Comparison of ENCODE assay signal across 1 cellular context in the genomic region with DNA sequence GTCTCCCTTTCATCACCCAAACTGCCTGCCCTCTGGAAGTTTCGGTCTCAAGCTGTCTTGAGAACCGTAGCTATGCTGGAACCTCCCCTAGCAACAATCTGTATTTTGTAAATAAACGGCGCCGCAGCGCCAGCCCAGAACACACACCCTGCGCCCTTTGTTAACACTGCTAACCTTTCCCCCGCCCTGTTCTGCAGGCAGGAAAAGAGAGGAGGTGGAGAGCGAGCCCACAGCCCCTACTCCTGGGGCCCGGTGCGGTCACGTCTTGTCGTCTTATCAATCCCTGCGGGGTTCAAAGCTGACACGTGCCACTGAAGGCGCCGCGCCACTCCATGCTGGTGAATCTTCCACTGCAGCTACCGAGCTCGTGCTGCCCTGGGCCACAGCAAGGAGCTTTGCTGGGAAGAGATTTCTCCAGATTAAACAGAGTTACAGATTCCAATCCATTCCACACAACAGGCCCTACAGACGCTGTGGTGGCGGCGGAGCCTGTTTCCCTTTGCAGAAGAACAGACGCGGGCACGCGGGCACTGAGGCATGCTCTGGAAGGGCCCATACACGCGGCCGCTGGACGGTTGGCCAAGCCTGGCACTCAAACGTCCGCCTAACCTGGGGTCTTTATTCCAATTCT.
TF ChIP-seq lines count a peak whose summit lies in the region.

No MANE protein-coding gene starts in this region.

TF ChIP-seq in GM23338, 12 proteins besides CTCF, POLR2A, EP300 and RAD21 (continued from another document):
- TF ChIP-seq ZNF462 (CRISPR knock-in tag; IDR thresholded peaks at IDR 0.05), result no peak
- TF ChIP-seq, protein P1, sequence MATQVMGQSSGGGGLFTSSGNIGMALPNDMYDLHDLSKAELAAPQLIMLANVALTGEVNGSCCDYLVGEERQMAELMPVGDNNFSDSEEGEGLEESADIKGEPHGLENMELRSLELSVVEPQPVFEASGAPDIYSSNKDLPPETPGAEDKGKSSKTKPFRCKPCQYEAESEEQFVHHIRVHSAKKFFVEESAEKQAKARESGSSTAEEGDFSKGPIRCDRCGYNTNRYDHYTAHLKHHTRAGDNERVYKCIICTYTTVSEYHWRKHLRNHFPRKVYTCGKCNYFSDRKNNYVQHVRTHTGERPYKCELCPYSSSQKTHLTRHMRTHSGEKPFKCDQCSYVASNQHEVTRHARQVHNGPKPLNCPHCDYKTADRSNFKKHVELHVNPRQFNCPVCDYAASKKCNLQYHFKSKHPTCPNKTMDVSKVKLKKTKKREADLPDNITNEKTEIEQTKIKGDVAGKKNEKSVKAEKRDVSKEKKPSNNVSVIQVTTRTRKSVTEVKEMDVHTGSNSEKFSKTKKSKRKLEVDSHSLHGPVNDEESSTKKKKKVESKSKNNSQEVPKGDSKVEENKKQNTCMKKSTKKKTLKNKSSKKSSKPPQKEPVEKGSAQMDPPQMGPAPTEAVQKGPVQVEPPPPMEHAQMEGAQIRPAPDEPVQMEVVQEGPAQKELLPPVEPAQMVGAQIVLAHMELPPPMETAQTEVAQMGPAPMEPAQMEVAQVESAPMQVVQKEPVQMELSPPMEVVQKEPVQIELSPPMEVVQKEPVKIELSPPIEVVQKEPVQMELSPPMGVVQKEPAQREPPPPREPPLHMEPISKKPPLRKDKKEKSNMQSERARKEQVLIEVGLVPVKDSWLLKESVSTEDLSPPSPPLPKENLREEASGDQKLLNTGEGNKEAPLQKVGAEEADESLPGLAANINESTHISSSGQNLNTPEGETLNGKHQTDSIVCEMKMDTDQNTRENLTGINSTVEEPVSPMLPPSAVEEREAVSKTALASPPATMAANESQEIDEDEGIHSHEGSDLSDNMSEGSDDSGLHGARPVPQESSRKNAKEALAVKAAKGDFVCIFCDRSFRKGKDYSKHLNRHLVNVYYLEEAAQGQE (IDR thresholded peaks at IDR 0.05; ENCODE audit: unreplicated experiment), result no peak
